8 cellular contexts compared by ENCODE assay signal in genomic region chr6:2841264-2842138, GRCh38. TPM values are rescaled to one million over a fixed set of nuclear protein-coding genes. Genes with fewer than 3 reads are reported as not detected.
DNase-seq lines count a peak whose midpoint lies in the region; ATAC-seq and TF ChIP-seq lines count a peak whose summit lies in the region.

TSS of gene SERPINB1 (minus strand) at chr6:2841863. CDS start at chr6:2840586, 1,277 bp downstream.

- H3K4me3 ChIP-seq in PC-9 (peak within 1 kb of the TSS; percentile 64), mucosa of stomach (ENCODE audit: low read length) (peak within 1 kb of the TSS; percentile 12)

- ATAC-seq in esophagus mucosa = peak; percentile 89

- no peak for TF ChIP-seq CTCF in PC-9 (conservative IDR thresholded peaks at IDR 0.05)

- H3K4me1 ChIP-seq in PC-9 (replicated peaks; ENCODE audit: insufficient read depth) = peaks cover 55% of the 10 kb centered on the region
- H3K4me1 ChIP-seq in mucosa of stomach (ENCODE audit: control insufficient read depth, insufficient read depth, low read length) = peaks cover 28% of the 10 kb centered on the region

- H3K27ac ChIP-seq in PC-9 = peak within 1 kb of the TSS; percentile 97

- peak; percentile 87 for DNase-seq in AG20443 (ENCODE audit: low spot score)
- peak; percentile 58 for DNase-seq in HT1080 (ENCODE audit: low read depth)
- peak; percentile 87 to 94 for DNase-seq in PC-9
- DNase-seq in activated T-cell treated with anti-CD3 and anti-CD28 coated beads, Interleukin-2, amount 50 U/mL, for 48 hours = peak; percentile 90 to 92
- DNase-seq in stimulated activated CD8-positive, alpha-beta memory T cell treated with anti-CD3 and anti-CD28 coated beads, Interleukin-4, amount 100 ng/mL, for 48 hours = peak; percentile 92

- H3K4me2 ChIP-seq in PC-9 = peak within 1 kb of the TSS; percentile 95

- H4K20me1 ChIP-seq in PC-9 (ENCODE audit: insufficient read depth) = no peaks in the 10 kb centered on the region

- H3K27me3 ChIP-seq in PC-9 (ENCODE audit: insufficient read depth, low read depth) = no peaks in the 10 kb centered on the region
- H3K27me3 ChIP-seq in mucosa of stomach (ENCODE audit: control insufficient read depth, insufficient read depth, low read length) = no peaks in the 10 kb centered on the region

- intact Hi-C loops in PC-9 (cut with micrococcal nuclease; ENCODE audit: unreplicated experiment) = loop anchor here (1.0 kb wide), 3 partner anchors 23 to 50 kb away; no protein-coding TSS in a partner anchor

- peaks cover 25% of the 10 kb centered on the region for H3K79me2 ChIP-seq in PC-9 (ENCODE audit: low read depth)

- peak; percentile 89 for TF ChIP-seq POLR2A in GM19193 (IDR thresholded peaks at IDR 0.05; ENCODE audit: extremely low read depth, insufficient read depth, insufficient read length)

- POLR2A ChIA-PET in PC-9 (lab: Charles Lee; ENCODE audit: unreplicated experiment) = interaction anchor here (0.5 to 1.6 kb wide), 13 partner anchors 9 to 925 kb away, joined by 3 to 18 read pairs (median 5); partner anchors contain the start of genes RIPK1 and WRNIP1

- H3K9me3 ChIP-seq in PC-9 (ENCODE audit: insufficient read depth, low read depth) = no peaks in the 10 kb centered on the region
- no peaks in the 10 kb centered on the region for H3K9me3 ChIP-seq in mucosa of stomach (ENCODE audit: control insufficient read depth, low read length)

- H3F3A ChIP-seq in PC-9 (ENCODE audit: insufficient read depth, low read depth) = peaks cover 47% of the 10 kb centered on the region

- no peaks in the 10 kb centered on the region for H3K9me2 ChIP-seq in PC-9 (ENCODE audit: insufficient read depth)

- CTCF ChIA-PET in PC-9 (lab: Charles Lee) = interaction anchor here (1.6 kb wide), 1 partner anchor 51 kb away, joined by 9 read pairs; no protein-coding TSS in a partner anchor

- peak within 1 kb of the TSS; percentile 90 for H3K9ac ChIP-seq in mucosa of stomach (ENCODE audit: low read length)

- BruUV-seq in PC-9 (replicated peaks; lab: Mats Ljungman, UMichigan) = no TSS peak

- no peak within 1 kb of the TSS for H2AFZ ChIP-seq in PC-9

- H3K36me3 ChIP-seq in PC-9 (ENCODE audit: low read depth) = peaks cover 21% of the 10 kb centered on the region
- H3K36me3 ChIP-seq in mucosa of stomach (ENCODE audit: control insufficient read depth, insufficient read depth, low read length) = no peaks in the 10 kb centered on the region

RNA-seq across cellular contexts. Expression of gene SERPINB1, which starts in this region (rescaled TPM):
- 1.4 and 1.8 TPM in 2 replicates for total RNA-seq in HT1080 (2014; rRNA removed; shearing (Covaris generic))
- polyA plus RNA-seq in HT1080 (2015; cell fraction: cytosol; rRNA removed) = 15.2 and 16.3 TPM in 2 replicates
- polyA plus RNA-seq in HT1080 (2015; cell fraction: nucleus; rRNA removed) = 11.7 and 12.7 TPM in 2 replicates
- total RNA-seq in PC-9 (2021) (82.3 and 93.9 TPM in 2 replicates), esophagus mucosa (576 TPM)

Comparison
In these comparisons a context has a peak if more than half of its experiments do, and no peak if none do; other contexts are left out.
1. Peak in every context shown above with its lines: DNase-seq, ATAC-seq, H3K4me3 ChIP-seq and H3K27ac ChIP-seq.
2. RNA of gene SERPINB1 (total RNA-seq): 576 TPM in esophagus mucosa (single experiment) and 82.3 to 93.9 TPM in PC-9; 1.4 to 1.8 TPM in HT1080; every median in the first group is over 10 times any median in the second.